Comparison of ENCODE assay signal across 18 cellular contexts in the genomic region with DNA sequence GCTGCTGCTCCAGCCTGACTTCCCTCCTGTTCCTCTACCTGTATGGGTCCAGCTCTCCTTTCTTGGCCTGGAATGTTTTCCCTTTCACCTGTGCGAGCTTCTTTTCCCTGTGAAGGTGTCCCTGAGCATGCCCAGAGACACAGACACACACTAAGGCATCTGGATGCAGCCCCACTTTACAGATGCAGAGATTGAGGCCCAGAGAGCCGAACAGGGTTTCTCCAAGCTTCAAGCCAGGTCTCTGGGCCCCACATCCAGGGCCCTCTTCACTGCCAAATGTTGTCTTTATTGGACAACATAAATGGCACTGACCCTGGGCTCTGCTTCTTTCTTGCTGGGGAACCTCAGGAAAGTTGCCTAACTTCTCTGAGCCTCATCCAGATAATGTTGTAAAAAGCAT.
"Had no signal": no experiment of that assay in that cellular context is flagged by ENCODE, and none has a peak within 500 bp of the region (broad histone marks: within the 10 kb centered on the region; RNA-seq: fewer than 3 reads in every experiment).

No MANE protein-coding gene starts in this region.

- H3K4me3 ChIP-seq: adrenal gland, left lung, ovary, prostate gland had no signal

- DNase-seq: activated CD4-positive, alpha-beta T cell treated with anti-CD3 and anti-CD28 coated beads, Interleukin-2, amount 50 U/mL, for 1 hour; activated CD4-positive, CD25-positive, alpha-beta regulatory T cell treated with anti-CD3 and anti-CD28 coated beads, Interleukin-2, amount 50 U/mL, for 72 hours; activated CD8-positive, alpha-beta T cell treated with anti-CD3 and anti-CD28 coated beads, Interleukin-2, amount 10 ng/mL, durations not matched to agents 7 days and 5 days; activated T-cell treated with anti-CD3 and anti-CD28 coated beads, Interleukin-2, amount 50 U/mL, for 1 hour; adrenal gland; left lung; mammary epithelial cell; midbrain; natural killer cell; stimulated activated CD4-positive, alpha-beta T cell treated with anti-CD3 and anti-CD28 coated beads, Interleukin-12 subunit alpha, Interleukin-12 subunit beta, amount 100 ng/mL, for 4 hours; stimulated activated CD4-positive, alpha-beta T cell treated with anti-CD3 and anti-CD28 coated beads, Interleukin-4, amount 100 ng/mL, for 4 hours; T-cell; WERI-Rb-1 had no signal

- H3K36me3 ChIP-seq: adrenal gland, left lung, neutrophil, ovary, prostate gland, WERI-Rb-1 had no signal

- H3K27ac ChIP-seq: left lung, neutrophil, prostate gland, WERI-Rb-1 had no signal

- ATAC-seq: activated CD8-positive, alpha-beta T cell treated with anti-CD3 and anti-CD28 coated beads, Interleukin-2, amount 10 ng/mL, durations not matched to agents 7 days and 5 days; left lung; natural killer cell; T-cell had no signal

- FAIRE-seq: astrocyte, colon had no signal

- H3K4me1 ChIP-seq: adrenal gland, prostate gland had no signal

- H3K9me3 ChIP-seq: adrenal gland, left lung, neutrophil, ovary, prostate gland had no signal

- H3K27me3 ChIP-seq: adrenal gland, left lung, ovary had no signal
